ENCODE assay signal across 32 cellular contexts in the genomic region with DNA sequence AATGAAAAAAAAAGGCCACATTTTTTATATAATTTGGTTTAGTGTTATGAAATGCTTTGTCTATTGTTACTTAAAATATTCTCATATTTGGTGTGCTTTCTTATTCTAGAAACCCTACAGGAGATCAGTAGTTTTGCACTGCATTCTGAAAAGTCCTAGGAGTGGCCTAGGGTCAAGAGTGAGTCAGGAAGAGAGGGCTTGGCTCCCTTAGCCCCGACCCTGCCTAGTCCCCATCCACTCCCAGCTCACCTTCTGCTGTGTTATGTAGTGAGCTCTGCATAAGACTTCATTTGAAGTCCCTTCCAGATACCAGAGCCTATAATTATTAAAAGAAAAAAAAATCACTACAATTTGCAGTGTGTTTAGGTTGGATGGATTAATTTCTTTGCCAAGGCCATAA.
"Had no signal": no experiment of that assay in that cellular context is flagged by ENCODE, and none has a peak within 500 bp of the region (broad histone marks: within the 10 kb centered on the region; RNA-seq: fewer than 3 reads in every experiment).

No MANE protein-coding gene starts in this region.

- H3K36me3 ChIP-seq: neural progenitor cell, right atrium auricular region, tibial nerve, uterus had no signal

- H3K27ac ChIP-seq: left lung, lower lobe of right lung, neural progenitor cell, parathyroid adenoma, right atrium auricular region, skin epidermis, tibial nerve, uterus had no signal

- H3K9me3 Mint-ChIP-seq: immature natural killer cell; mesothelial cell of epicardium; natural killer cell; neural progenitor cell; stimulated activated memory B cell treated with anti-CD40 and anti-IgM and Interleukin-4, amounts not matched to agents 10 μg/mL and 1 μg/mL and 100 μg/mL, for 72 hours; stimulated activated naive CD8-positive, alpha-beta T cell treated with anti-CD3 and anti-CD28 coated beads, Interleukin-15, amount 100 ng/mL, for 72 hours; type B pancreatic cell had no signal

- H3K79me2 ChIP-seq: parathyroid adenoma had no signal

- H3K36me3 Mint-ChIP-seq: mesothelial cell of epicardium, neural progenitor cell, type B pancreatic cell had no signal

- H3K27me3 ChIP-seq: left lung, neural progenitor cell, neutrophil, right atrium auricular region, tibial nerve, uterus had no signal

- H2AFZ ChIP-seq: neural progenitor cell, parathyroid adenoma had no signal

- H3K27me3 Mint-ChIP-seq: naive B cell; stimulated activated memory B cell treated with anti-CD40 and anti-IgM and Interleukin-4, amounts not matched to agents 10 μg/mL and 1 μg/mL and 100 μg/mL, for 72 hours; stimulated activated naive CD8-positive, alpha-beta T cell treated with anti-CD3 and anti-CD28 coated beads, Interleukin-15, amount 100 ng/mL, for 72 hours had no signal

- FAIRE-seq: islet of Langerhans, kidney had no signal

- H3K9ac ChIP-seq: neural progenitor cell, parathyroid adenoma had no signal

- H3K4me2 ChIP-seq: neural progenitor cell had no signal

- DNase-seq: hypothalamus; immature natural killer cell; kidney; left colon; left lung; lower lobe of right lung; mammary epithelial cell; mesendoderm; naive B cell; natural killer cell; nephron progenitor cell; occipital lobe; stimulated activated CD4-positive, alpha-beta T cell treated with anti-CD3 and anti-CD28 coated beads, Interleukin-12 subunit alpha, Interleukin-12 subunit beta, amount 100 ng/mL, for 4 hours; stimulated activated CD4-positive, alpha-beta T cell treated with anti-CD3 and anti-CD28 coated beads, Interleukin-15, amount 100 ng/mL, for 24 hours; stimulated activated CD4-positive, alpha-beta T cell treated with anti-CD3 and anti-CD28 coated beads, Interleukin-2, amount 100 ng/mL, for 24 hours; stimulated activated CD4-positive, alpha-beta T cell treated with anti-CD3 and anti-CD28 coated beads, Interleukin-4, amount 100 ng/mL, for 4 hours; stimulated activated CD8-positive, alpha-beta memory T cell treated with anti-CD3 and anti-CD28 coated beads, Interleukin-4, amount 100 ng/mL, for 48 hours; stimulated activated naive CD4-positive, alpha-beta T cell treated with Interleukin-2 at 50 U/mL for 16 hours; stimulated activated naive CD8-positive, alpha-beta T cell treated with anti-CD3 and anti-CD28 coated beads, Interleukin-15, amount 100 ng/mL, for 72 hours; substantia nigra; uterus had no signal

- H3K4me1 Mint-ChIP-seq: nephron progenitor cell, neural progenitor cell had no signal

- H3K4me1 ChIP-seq: lower lobe of right lung, right atrium auricular region, uterus had no signal

- H3K9me3 ChIP-seq: left lung, lower lobe of right lung, neutrophil, right atrium auricular region, tibial nerve, uterus had no signal

- ATAC-seq: left colon; left lung; lower lobe of right lung; natural killer cell; sciatic nerve; stimulated activated memory B cell treated with anti-CD40 and anti-IgM and Interleukin-4, amounts not matched to agents 10 μg/mL and 1 μg/mL and 100 μg/mL, for 72 hours; stimulated activated naive CD8-positive, alpha-beta T cell treated with anti-CD3 and anti-CD28 coated beads, Interleukin-15, amount 100 ng/mL, for 72 hours had no signal

- H3K4me3 Mint-ChIP-seq: immature natural killer cell; mesothelial cell of epicardium; naive B cell; natural killer cell; nephron progenitor cell; neural progenitor cell; stimulated activated memory B cell treated with anti-CD40 and anti-IgM and Interleukin-4, amounts not matched to agents 10 μg/mL and 1 μg/mL and 100 μg/mL, for 72 hours; stimulated activated naive CD8-positive, alpha-beta T cell treated with anti-CD3 and anti-CD28 coated beads, Interleukin-15, amount 100 ng/mL, for 72 hours; type B pancreatic cell had no signal

- H3K4me3 ChIP-seq: left lung, lower lobe of right lung, neural progenitor cell, right atrium auricular region, skin epidermis, tibial nerve, uterus had no signal

- H3K27ac Mint-ChIP-seq: immature natural killer cell, mesothelial cell of epicardium, nephron progenitor cell, neural progenitor cell, type B pancreatic cell had no signal
